ENCODE assay signal across 20 cellular contexts in the genomic region with DNA sequence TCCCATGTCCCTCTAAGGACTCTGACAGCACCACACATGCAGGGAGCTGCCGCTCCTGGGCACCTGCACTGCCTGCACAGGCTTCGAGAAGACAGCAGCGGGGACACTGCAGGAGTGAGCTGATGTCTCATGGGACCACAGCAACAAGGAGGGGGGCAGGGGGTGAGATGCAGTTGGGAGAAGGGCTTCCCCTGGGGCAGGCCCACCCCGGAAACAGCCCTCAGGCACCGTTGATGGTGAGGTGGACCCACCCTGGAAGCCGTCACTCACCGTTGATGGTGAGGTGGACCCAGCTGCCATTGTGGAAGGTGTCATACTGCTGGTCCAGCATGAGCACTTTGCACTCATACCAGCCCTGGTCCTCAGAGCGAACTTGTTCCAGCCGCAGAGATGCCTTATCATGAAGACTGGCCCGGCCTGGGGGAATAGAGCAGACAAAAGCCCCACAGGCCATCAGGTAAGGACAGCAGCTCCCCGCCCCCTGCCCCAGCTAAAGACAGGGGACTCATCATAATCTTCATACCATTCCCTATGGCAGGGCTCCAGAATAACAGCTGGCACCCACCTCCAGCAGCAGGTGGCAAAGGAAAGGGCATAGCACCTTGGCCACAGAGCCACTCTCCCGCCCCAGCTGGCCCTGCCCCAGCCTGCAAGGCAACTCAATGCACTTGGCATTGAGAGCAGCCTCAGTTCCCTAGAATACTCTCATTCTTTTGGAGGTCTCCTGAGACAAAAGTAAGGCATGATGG. TPM values are rescaled to one million over a fixed set of nuclear protein-coding genes. Genes with fewer than 3 reads are reported as not detected.
DNase-seq lines count a peak whose midpoint lies in the region; ATAC-seq and TF ChIP-seq lines count a peak whose summit lies in the region.
"Had no signal": no experiment of that assay in that cellular context is flagged by ENCODE, and none has a peak within 500 bp of the region (broad histone marks: within the 10 kb centered on the region; RNA-seq: fewer than 3 reads in every experiment).

No MANE protein-coding gene starts in this region.

- peak; percentile 10 to 63 for DNase-seq in NCI-H524 (lab: John Stamatoyannopoulos, UW)
- DNase-seq in NCI-H524 treated with DMSO at 0.1 percent for 48 hours (lab: John Stamatoyannopoulos, UW): no peak
- DNase-seq in right cardiac atrium: peak in 2 of 3 donors; percentile 43 to 47
- DNase-seq in left ventricle myocardium superior: no peak
- peak; percentile 50 for DNase-seq in cerebellar cortex (ENCODE audit: low spot score)
- DNase-seq in upper lobe of right lung: no peak
- DNase-seq: dermis blood vessel endothelial cell, islet precursor cell, NCI-H2081, nephron progenitor cell, trophoblast cell had no signal

- no peaks in the 10 kb centered on the region for H3K36me3 ChIP-seq in upper lobe of right lung
- H3K36me3 ChIP-seq: HAP-1, prostate gland had no signal

- no peak for TF ChIP-seq CTCF in upper lobe of right lung (IDR thresholded peaks at IDR 0.05)

- no peaks in the 10 kb centered on the region for H3K36me3 Mint-ChIP-seq in stimulated activated memory B cell treated with anti-CD40 and anti-IgM and Interleukin-4, amounts not matched to agents 10 μg/mL and 1 μg/mL and 100 μg/mL, for 72 hours
- H3K36me3 Mint-ChIP-seq: memory B cell had no signal

- H3K27me3 ChIP-seq in right cardiac atrium (ENCODE audit: control insufficient read depth, insufficient read depth) (no peaks in the 10 kb centered on the region), upper lobe of right lung (peaks cover 11% of the 10 kb centered on the region)

- no peak overlapping the region for H3K27ac ChIP-seq in right cardiac atrium (ENCODE audit: low read length)
- no peak overlapping the region for H3K27ac ChIP-seq in upper lobe of right lung
- H3K27ac ChIP-seq: C4-2B, prostate gland, SK-N-MC had no signal

- peaks cover 8% of the 10 kb centered on the region for H3K4me1 Mint-ChIP-seq in stimulated activated memory B cell treated with anti-CD40 and anti-IgM and Interleukin-4, amounts not matched to agents 10 μg/mL and 1 μg/mL and 100 μg/mL, for 72 hours

- peaks cover 51% of the 10 kb centered on the region for H3K27me3 Mint-ChIP-seq in stimulated activated memory B cell treated with anti-CD40 and anti-IgM and Interleukin-4, amounts not matched to agents 10 μg/mL and 1 μg/mL and 100 μg/mL, for 72 hours

- ATAC-seq in right cardiac atrium (no peak), left ventricle myocardium superior (no peak), upper lobe of right lung (no peak), HG03025 (IDR thresholded peaks at IDR 0.05; ENCODE audit: low FRiP score, unreplicated experiment) (no peak)
- no peak for ATAC-seq in stimulated activated memory B cell treated with anti-CD40 and anti-IgM and Interleukin-4, amounts not matched to agents 10 μg/mL and 1 μg/mL and 100 μg/mL, for 72 hours

- peaks cover 8% of the 10 kb centered on the region for H3K9me3 Mint-ChIP-seq in stimulated activated memory B cell treated with anti-CD40 and anti-IgM and Interleukin-4, amounts not matched to agents 10 μg/mL and 1 μg/mL and 100 μg/mL, for 72 hours

- H3K4me3 ChIP-seq in right cardiac atrium (ENCODE audit: low read length) (no peak overlapping the region), upper lobe of right lung (no peak overlapping the region)
- H3K4me3 ChIP-seq: HAP-1, prostate gland, SK-N-MC, smooth muscle cell had no signal

- intact Hi-C loops in right cardiac atrium (cut with DNase I): no loop called here
- intact Hi-C loops in left ventricle myocardium superior (cut with micrococcal nuclease): no loop called here
- intact Hi-C loops in upper lobe of right lung (cut with DNase I): no loop called here

- H3K4me3 Mint-ChIP-seq in stimulated activated memory B cell treated with anti-CD40 and anti-IgM and Interleukin-4, amounts not matched to agents 10 μg/mL and 1 μg/mL and 100 μg/mL, for 72 hours: no peak overlapping the region
- H3K4me3 Mint-ChIP-seq: memory B cell, nephron progenitor cell had no signal

- H3K27ac Mint-ChIP-seq in stimulated activated memory B cell treated with anti-CD40 and anti-IgM and Interleukin-4, amounts not matched to agents 10 μg/mL and 1 μg/mL and 100 μg/mL, for 72 hours: no peak overlapping the region
- H3K27ac Mint-ChIP-seq: memory B cell, nephron progenitor cell had no signal

- H3K4me1 ChIP-seq in right cardiac atrium (ENCODE audit: control insufficient read depth, insufficient read depth, low read length) (peaks cover 17% of the 10 kb centered on the region), upper lobe of right lung (peaks cover 9% of the 10 kb centered on the region)
- H3K4me1 ChIP-seq: HAP-1, prostate gland had no signal

- WGBS in right cardiac atrium: 85% methylated on average over 12 of the region's 12 CpGs

- H3K9me3 ChIP-seq in right cardiac atrium (ENCODE audit: control insufficient read depth, low read length): no peaks in the 10 kb centered on the region
- no peaks in the 10 kb centered on the region for H3K9me3 ChIP-seq in upper lobe of right lung
- H3K9me3 ChIP-seq: HAP-1, prostate gland had no signal

RNA-seq across cellular contexts. Expression of a gene that starts 12.6 kb away (rescaled TPM):
- 10 to 100 TPM; 40.1 to 58.9 (median 54.3) TPM for total RNA-seq in right cardiac atrium
- 27.8 TPM for polyA plus RNA-seq in right cardiac atrium
- 34.5 TPM for total RNA-seq in left ventricle myocardium superior
- total RNA-seq in upper lobe of right lung: 2.9 TPM
- total RNA-seq: glomerular endothelial cell had no signal

Comparison
In these comparisons a context has a peak if more than half of its experiments do, and no peak if none do; other contexts are left out.
1. DNase-seq: peak in NCI-H524 (2 of 2), right cardiac atrium (2 of 3) and cerebellar cortex (single experiment); none in NCI-H524 treated with DMSO at 0.1 percent for 48 hours (single experiment), left ventricle myocardium superior (single experiment) and upper lobe of right lung (single experiment).